13 cellular contexts compared by ENCODE assay signal in genomic region chr11:64248578-64248977, GRCh38. TPM values are rescaled to one million over a fixed set of nuclear protein-coding genes. Genes with fewer than 3 reads are reported as not detected.
DNase-seq lines count a peak whose midpoint lies in the region; ATAC-seq and TF ChIP-seq lines count a peak whose summit lies in the region.
"Had no signal": no experiment of that assay in that cellular context is flagged by ENCODE, and none has a peak within 500 bp of the region (broad histone marks: within the 10 kb centered on the region; RNA-seq: fewer than 3 reads in every experiment).

No MANE protein-coding gene starts in this region.

- H3K36me3 ChIP-seq in CD8-positive, alpha-beta memory T cell (ENCODE audit: insufficient read depth, low read length) = no peaks in the 10 kb centered on the region
- no peaks in the 10 kb centered on the region for H3K36me3 ChIP-seq in colonic mucosa

- no peaks in the 10 kb centered on the region for H3K9me3 Mint-ChIP-seq in CD8-positive, alpha-beta memory T cell
- H3K9me3 Mint-ChIP-seq in IgD-negative memory B cell = no peaks in the 10 kb centered on the region
- H3K9me3 Mint-ChIP-seq in dendritic cell treated with granulocyte-macrophage colony-stimulating factor and Interleukin-4, amounts not matched to agents 40 ng/mL and 50 ng/mL, for 4 days = no peaks in the 10 kb centered on the region
- no peaks in the 10 kb centered on the region for H3K9me3 Mint-ChIP-seq in neural crest cell
- H3K9me3 Mint-ChIP-seq: activated naive CD4-positive, alpha-beta T cell treated with anti-CD3 and anti-CD28 coated beads, Interleukin-2, amount 50 U/mL, for 24 hours had no signal

- ATAC-seq in HG03342 (IDR thresholded peaks at IDR 0.05; ENCODE audit: unreplicated experiment) = no peak

- H3K27ac ChIP-seq in CD8-positive, alpha-beta memory T cell (ENCODE audit: low read depth, low read length) = no peak overlapping the region
- H3K27ac ChIP-seq in colonic mucosa = no peak overlapping the region

- DNase-seq in CD8-positive, alpha-beta memory T cell = no peak
- DNase-seq in neural crest cell (ENCODE audit: low read depth, low spot score) = no peak
- no peak for DNase-seq in A172 (ENCODE audit: low spot score)
- DNase-seq in colonic mucosa = no peak
- DNase-seq: activated CD4-positive, alpha-beta T cell treated with anti-CD3 and anti-CD28 coated beads for 1 hour; activated CD8-positive, alpha-beta memory T cell treated with anti-CD3 and anti-CD28 coated beads, Interleukin-2, amount 50 U/mL, for 4 hours; NCI-H1694 treated with DMSO at 0.1 percent for 48 hours; retina; substantia nigra had no signal

- POLR2A ChIA-PET in CD8-positive, alpha-beta memory T cell (lab: Charles Lee) = interaction anchor here (4.3 kb wide), 1 partner anchor 21 kb away, joined by 44 read pairs; no protein-coding TSS in a partner anchor

- no peaks in the 10 kb centered on the region for H3K27me3 ChIP-seq in CD8-positive, alpha-beta memory T cell (ENCODE audit: insufficient read depth, low read length, poor library complexity, severe bottlenecking)
- H3K27me3 ChIP-seq in colonic mucosa = no peaks in the 10 kb centered on the region

- peak overlapping the region in 1 of 2 donors; percentile 91 for H3K9ac ChIP-seq in colonic mucosa (ENCODE audit: low read depth in 2 of 2, low read length in 2 of 2)

- TF ChIP-seq CTCF in neural crest cell (conservative IDR thresholded peaks at IDR 0.05) (no peak), colonic mucosa (IDR thresholded peaks at IDR 0.05) (no peak)

- no peak overlapping the region for H3K4me3 ChIP-seq in CD8-positive, alpha-beta memory T cell (ENCODE audit: low read length)
- H3K4me3 ChIP-seq in colonic mucosa = no peak overlapping the region

- CTCF ChIA-PET in CD8-positive, alpha-beta memory T cell (lab: Charles Lee) = interaction anchor here (8.1 to 13.4 kb wide), 2 partner anchors 22 to 54 kb away, joined by 97 to 124 read pairs; partner anchors contain the start of genes CATSPERZ and ESRRA

- H3K4me3 Mint-ChIP-seq in CD8-positive, alpha-beta memory T cell = peak overlapping the region in 5 of 7 donors; percentile 12 to 88 (median 84)
- H3K4me3 Mint-ChIP-seq in IgD-negative memory B cell = peak overlapping the region in 3 of 4 donors; percentile 67 to 91 (median 77)
- H3K4me3 Mint-ChIP-seq in dendritic cell treated with granulocyte-macrophage colony-stimulating factor and Interleukin-4, amounts not matched to agents 40 ng/mL and 50 ng/mL, for 4 days = no peak overlapping the region
- peak overlapping the region; percentile 97 for H3K4me3 Mint-ChIP-seq in neural crest cell

- peak overlapping the region in 1 of 8 donors; percentile 82 for H3K27ac Mint-ChIP-seq in CD8-positive, alpha-beta memory T cell
- H3K27ac Mint-ChIP-seq in IgD-negative memory B cell (peak overlapping the region in 2 of 3 donors; percentile 13 to 76), neural crest cell (ENCODE audit: unreplicated experiment) (no peak overlapping the region)
- peak overlapping the region; percentile 7 for H3K27ac Mint-ChIP-seq in dendritic cell treated with granulocyte-macrophage colony-stimulating factor and Interleukin-4, amounts not matched to agents 40 ng/mL and 50 ng/mL, for 4 days
- H3K27ac Mint-ChIP-seq: activated naive CD4-positive, alpha-beta T cell treated with anti-CD3 and anti-CD28 coated beads, Interleukin-2, amount 50 U/mL, for 24 hours had no signal

- peaks cover 0 to 10% (median 0%) of the 10 kb centered on the region in 3 donors for H3K36me3 Mint-ChIP-seq in CD8-positive, alpha-beta memory T cell
- H3K36me3 Mint-ChIP-seq in IgD-negative memory B cell (no peaks in the 10 kb centered on the region), neural crest cell (ENCODE audit: low read depth) (no peaks in the 10 kb centered on the region)
- peaks cover 47% of the 10 kb centered on the region for H3K36me3 Mint-ChIP-seq in dendritic cell treated with granulocyte-macrophage colony-stimulating factor and Interleukin-4, amounts not matched to agents 40 ng/mL and 50 ng/mL, for 4 days (ENCODE audit: low read depth)
- H3K36me3 Mint-ChIP-seq: activated naive CD4-positive, alpha-beta T cell treated with anti-CD3 and anti-CD28 coated beads, Interleukin-2, amount 50 U/mL, for 24 hours had no signal

- no peaks in the 10 kb centered on the region for H3K27me3 Mint-ChIP-seq in CD8-positive, alpha-beta memory T cell
- H3K27me3 Mint-ChIP-seq in IgD-negative memory B cell = no peaks in the 10 kb centered on the region
- H3K27me3 Mint-ChIP-seq in dendritic cell treated with granulocyte-macrophage colony-stimulating factor and Interleukin-4, amounts not matched to agents 40 ng/mL and 50 ng/mL, for 4 days = peaks cover 9% of the 10 kb centered on the region
- peaks cover 3% of the 10 kb centered on the region for H3K27me3 Mint-ChIP-seq in neural crest cell (ENCODE audit: low read depth)
- H3K27me3 Mint-ChIP-seq: activated naive CD4-positive, alpha-beta T cell treated with anti-CD3 and anti-CD28 coated beads, Interleukin-2, amount 50 U/mL, for 24 hours had no signal

- peaks cover 20 to 55% (median 23%) of the 10 kb centered on the region in 3 donors for H3K4me1 Mint-ChIP-seq in CD8-positive, alpha-beta memory T cell
- H3K4me1 Mint-ChIP-seq in IgD-negative memory B cell = peaks cover 0 to 11% (median 11%) of the 10 kb centered on the region in 3 donors
- peaks cover 76% of the 10 kb centered on the region for H3K4me1 Mint-ChIP-seq in dendritic cell treated with granulocyte-macrophage colony-stimulating factor and Interleukin-4, amounts not matched to agents 40 ng/mL and 50 ng/mL, for 4 days (ENCODE audit: low read depth)
- H3K4me1 Mint-ChIP-seq in neural crest cell = peaks cover 24% of the 10 kb centered on the region

- H3K9me3 ChIP-seq in CD8-positive, alpha-beta memory T cell (ENCODE audit: low read length) = no peaks in the 10 kb centered on the region
- no peaks in the 10 kb centered on the region for H3K9me3 ChIP-seq in colonic mucosa

- intact Hi-C loops in dendritic cell treated with granulocyte-macrophage colony-stimulating factor and Interleukin-4, amounts not matched to agents 40 ng/mL and 50 ng/mL, for 4 days (cut with micrococcal nuclease) = no loop called here
- intact Hi-C loops in colonic mucosa (cut with DNase I) = no loop called here

- H3K4me1 ChIP-seq in CD8-positive, alpha-beta memory T cell (ENCODE audit: insufficient read depth, low read length) = peaks cover 40% of the 10 kb centered on the region
- peaks cover 9% of the 10 kb centered on the region for H3K4me1 ChIP-seq in colonic mucosa

RNA-seq across cellular contexts. Expression of gene PPP1R14B, which starts 1.8 kb away (rescaled TPM):
- total RNA-seq in CD8-positive, alpha-beta memory T cell = 100 to 1,000 TPM; 365 to 381 TPM
- 57.3 TPM for polyA plus RNA-seq in CD8-positive, alpha-beta memory T cell
- 48.1 TPM for polyA plus RNA-seq in IgD-negative memory B cell
- 286 and 296 TPM in 2 replicates for total RNA-seq in neural crest cell
- 455 and 478 TPM in 2 replicates for total RNA-seq in A172 (2014; rRNA removed; shearing (Covaris generic))
- 100 to 1,000 TPM; 113 to 234 TPM for total RNA-seq in colonic mucosa

RNA-seq across cellular contexts. Expression of gene PLCB3, which starts 2.8 kb away (rescaled TPM):
- total RNA-seq in CD8-positive, alpha-beta memory T cell = 10 to 100 TPM; 12.5 to 13.6 TPM
- polyA plus RNA-seq in CD8-positive, alpha-beta memory T cell = 0.47 TPM
- polyA plus RNA-seq in IgD-negative memory B cell = 0.33 TPM
- total RNA-seq in neural crest cell (36.4 and 40.5 TPM in 2 replicates), colonic mucosa (100 to 1,000 TPM in 1 of 2 donors, 10 to 100 TPM in 1; 86.9 to 108 TPM)
- 51.0 and 64.8 TPM in 2 replicates for total RNA-seq in A172 (2014; rRNA removed; shearing (Covaris generic))

RNA-seq across cellular contexts. Expression of gene FKBP2, which starts 7.7 kb away (rescaled TPM):
- 10 to 100 TPM; 27.9 to 28.4 TPM for total RNA-seq in CD8-positive, alpha-beta memory T cell
- 124 TPM for polyA plus RNA-seq in CD8-positive, alpha-beta memory T cell
- 101 TPM for polyA plus RNA-seq in IgD-negative memory B cell
- total RNA-seq in neural crest cell (29.2 and 33.7 TPM in 2 replicates), colonic mucosa (100 to 1,000 TPM in 1 of 2 donors, 10 to 100 TPM in 1; 71.7 to 104 TPM)
- 40.5 and 55.9 TPM in 2 replicates for total RNA-seq in A172 (2014; rRNA removed; shearing (Covaris generic))

RNA-seq across cellular contexts. Expression of gene VEGFB, which starts 14.2 kb away (rescaled TPM):
- total RNA-seq in CD8-positive, alpha-beta memory T cell = 10 to 100 TPM; 71.9 to 77.0 TPM
- polyA plus RNA-seq in CD8-positive, alpha-beta memory T cell = 19.0 TPM
- 34.8 TPM for polyA plus RNA-seq in IgD-negative memory B cell
- total RNA-seq in neural crest cell (61.2 and 62.7 TPM in 2 replicates), colonic mucosa (10 to 100 TPM; 25.9 to 59.5 TPM)
- total RNA-seq in A172 (2014; rRNA removed; shearing (Covaris generic)) = 24.4 and 33.0 TPM in 2 replicates

RNA-seq across cellular contexts. Expression of gene DNAJC4, which starts 18.2 kb away (rescaled TPM):
- 10 to 100 TPM; 25.5 to 26.4 TPM for total RNA-seq in CD8-positive, alpha-beta memory T cell
- 28.7 TPM for polyA plus RNA-seq in CD8-positive, alpha-beta memory T cell
- polyA plus RNA-seq in IgD-negative memory B cell = 49.3 TPM
- total RNA-seq in neural crest cell (27.2 TPM in 2 replicates), colonic mucosa (10 to 100 TPM; 39.9 to 50.3 TPM)
- total RNA-seq in A172 (2014; rRNA removed; shearing (Covaris generic)) = 3.0 and 12.0 TPM in 2 replicates
